Comparison of ENCODE assay signal across 16 cellular contexts in the genomic region with DNA sequence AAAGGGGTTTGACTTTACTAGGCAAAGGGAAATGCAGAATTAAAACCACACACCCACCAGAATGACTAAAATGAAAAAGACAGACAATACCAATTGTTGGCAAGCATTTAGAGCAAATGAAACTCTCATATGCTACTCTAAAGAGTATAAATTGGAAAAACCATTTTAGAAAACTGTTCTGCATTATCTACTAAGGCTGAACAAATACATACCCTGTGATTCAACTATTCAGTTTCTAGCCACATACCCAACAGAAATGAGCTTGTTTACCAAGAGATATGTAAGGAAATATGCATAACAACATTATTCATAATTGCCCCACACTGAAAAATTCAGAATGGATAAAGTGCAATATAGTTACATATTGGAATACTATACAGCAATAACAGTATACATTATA. TPM values are rescaled to one million over a fixed set of nuclear protein-coding genes. Genes with fewer than 3 reads are reported as not detected.
DNase-seq lines count a peak whose midpoint lies in the region; ATAC-seq and TF ChIP-seq lines count a peak whose summit lies in the region.
"Had no signal": no experiment of that assay in that cellular context is flagged by ENCODE, and none has a peak within 500 bp of the region (broad histone marks: within the 10 kb centered on the region; RNA-seq: fewer than 3 reads in every experiment).

No MANE protein-coding gene starts in this region.

- no peaks in the 10 kb centered on the region for H4K20me1 ChIP-seq in osteoblast (ENCODE audit: insufficient read depth, low read length)
- H4K20me1 ChIP-seq: BLaER1 treated with 17β-estradiol and CSF1 and Interleukin-3, amounts not matched to agents 10 nM and 100 nM had no signal

- H3K27ac Mint-ChIP-seq in activated CD4-positive, alpha-beta T cell treated with anti-CD3 and anti-CD28 coated beads, Interleukin-2, amount 10 ng/mL, durations not matched to agents 24 days and 14 days, result peak overlapping the region; percentile 52
- H3K27ac Mint-ChIP-seq in activated naive CD8-positive, alpha-beta T cell, result peak overlapping the region; percentile 13
- H3K27ac Mint-ChIP-seq in activated naive CD8-positive, alpha-beta T cell treated with anti-CD3 and anti-CD28 coated beads for 36 hours, result no peak overlapping the region
- H3K27ac Mint-ChIP-seq: CD4-positive, alpha-beta T cell; GM23338 had no signal

- H3K36me3 ChIP-seq in osteoblast (ENCODE audit: insufficient read depth, low read length), result no peaks in the 10 kb centered on the region
- H3K36me3 ChIP-seq: BLaER1 treated with 17β-estradiol and CSF1 and Interleukin-3, amounts not matched to agents 10 nM and 100 nM had no signal

- no peaks in the 10 kb centered on the region for H3K9me3 ChIP-seq in osteoblast (ENCODE audit: low read depth, low read length)
- H3K9me3 ChIP-seq: BLaER1 treated with 17β-estradiol and CSF1 and Interleukin-3, amounts not matched to agents 10 nM and 100 nM had no signal

- peaks cover 18% of the 10 kb centered on the region for H3K27me3 Mint-ChIP-seq in activated CD4-positive, alpha-beta T cell treated with anti-CD3 and anti-CD28 coated beads, Interleukin-2, amount 10 ng/mL, durations not matched to agents 24 days and 14 days
- H3K27me3 Mint-ChIP-seq in activated naive CD8-positive, alpha-beta T cell, result peaks cover 10% of the 10 kb centered on the region
- peaks cover 19% of the 10 kb centered on the region for H3K27me3 Mint-ChIP-seq in activated naive CD8-positive, alpha-beta T cell treated with anti-CD3 and anti-CD28 coated beads for 36 hours
- H3K27me3 Mint-ChIP-seq: CD4-positive, alpha-beta T cell had no signal

- H3K4me1 ChIP-seq in osteoblast (ENCODE audit: insufficient read depth, low read length), result peaks cover 62% of the 10 kb centered on the region
- H3K4me1 ChIP-seq: BLaER1 treated with 17β-estradiol and CSF1 and Interleukin-3, amounts not matched to agents 10 nM and 100 nM had no signal

- peak overlapping the region; percentile 98 for H3K27ac ChIP-seq in osteoblast (ENCODE audit: low read depth, low read length)
- H3K27ac ChIP-seq: BLaER1 treated with 17β-estradiol and CSF1 and Interleukin-3, amounts not matched to agents 10 nM and 100 nM; HL-60 had no signal

- H2AFZ ChIP-seq in osteoblast (ENCODE audit: low read length), result no peak overlapping the region

- no peak overlapping the region for H3K4me3 ChIP-seq in osteoblast (ENCODE audit: insufficient read depth, low read length)
- H3K4me3 ChIP-seq: BLaER1 treated with 17β-estradiol and CSF1 and Interleukin-3, amounts not matched to agents 10 nM and 100 nM; GM23338 had no signal

- peak overlapping the region; percentile 34 for H3K4me3 Mint-ChIP-seq in activated CD4-positive, alpha-beta T cell treated with anti-CD3 and anti-CD28 coated beads, Interleukin-2, amount 10 ng/mL, durations not matched to agents 24 days and 14 days
- H3K4me3 Mint-ChIP-seq in activated naive CD8-positive, alpha-beta T cell, result no peak overlapping the region
- no peak overlapping the region for H3K4me3 Mint-ChIP-seq in activated naive CD8-positive, alpha-beta T cell treated with anti-CD3 and anti-CD28 coated beads for 36 hours
- H3K4me3 Mint-ChIP-seq: CD4-positive, alpha-beta T cell; GM23338 had no signal

- TF ChIP-seq CTCF in osteoblast (IDR thresholded peaks at IDR 0.05; ENCODE audit: extremely low read depth, low read depth, low read length), result no peak

- no peak for DNase-seq in activated CD4-positive, alpha-beta T cell treated with anti-CD3 and anti-CD28 coated beads, Interleukin-2, amount 10 ng/mL, durations not matched to agents 24 days and 14 days
- no peak for DNase-seq in activated CD4-positive, alpha-beta T cell treated with anti-CD3 and anti-CD28 coated beads for 48 hours
- DNase-seq in activated naive CD8-positive, alpha-beta T cell treated with anti-CD3 and anti-CD28 coated beads for 36 hours, result no peak
- DNase-seq in osteoblast (ENCODE audit: insufficient read length, low spot score, missing footprints) (no peak), left cardiac atrium (no peak), NCI-H146 (lab: John Stamatoyannopoulos, UW) (no peak)
- DNase-seq: ACHN; CD4-positive, alpha-beta T cell; DMS79; H7 had no signal

- H3K9me3 Mint-ChIP-seq in activated CD4-positive, alpha-beta T cell treated with anti-CD3 and anti-CD28 coated beads, Interleukin-2, amount 10 ng/mL, durations not matched to agents 24 days and 14 days, result peaks cover 15% of the 10 kb centered on the region
- H3K9me3 Mint-ChIP-seq in activated naive CD8-positive, alpha-beta T cell (ENCODE audit: low read depth), result no peaks in the 10 kb centered on the region
- peaks cover 2% of the 10 kb centered on the region for H3K9me3 Mint-ChIP-seq in activated naive CD8-positive, alpha-beta T cell treated with anti-CD3 and anti-CD28 coated beads for 36 hours
- H3K9me3 Mint-ChIP-seq: CD4-positive, alpha-beta T cell; GM23338 had no signal

- H3K4me1 Mint-ChIP-seq in activated CD4-positive, alpha-beta T cell treated with anti-CD3 and anti-CD28 coated beads, Interleukin-2, amount 10 ng/mL, durations not matched to agents 24 days and 14 days, result peaks cover 57% of the 10 kb centered on the region
- H3K4me1 Mint-ChIP-seq in activated naive CD8-positive, alpha-beta T cell (ENCODE audit: low read depth), result peaks cover 27% of the 10 kb centered on the region
- H3K4me1 Mint-ChIP-seq in activated naive CD8-positive, alpha-beta T cell treated with anti-CD3 and anti-CD28 coated beads for 36 hours, result peaks cover 43% of the 10 kb centered on the region

- ATAC-seq in left cardiac atrium, result no peak
- ATAC-seq: GM23338 had no signal

- no peak overlapping the region for H3K4me2 ChIP-seq in osteoblast (ENCODE audit: insufficient read depth, low read length)
- H3K4me2 ChIP-seq: BLaER1 treated with 17β-estradiol and CSF1 and Interleukin-3, amounts not matched to agents 10 nM and 100 nM; GM23338 had no signal

- intact Hi-C loops in activated CD4-positive, alpha-beta T cell treated with anti-CD3 and anti-CD28 coated beads, Interleukin-2, amount 10 ng/mL, durations not matched to agents 24 days and 14 days (cut with micrococcal nuclease), result loop anchor here (1.0 to 10.0 kb wide), 4 partner anchors 15 to 567 kb away; no protein-coding TSS in a partner anchor
- intact Hi-C loops in left cardiac atrium (cut with DNase I), result no loop called here

- no peaks in the 10 kb centered on the region for H3K79me2 ChIP-seq in osteoblast (ENCODE audit: insufficient read depth, low read length)

- no peaks in the 10 kb centered on the region for H3K27me3 ChIP-seq in osteoblast (ENCODE audit: insufficient read depth, low read length)
- H3K27me3 ChIP-seq: BLaER1 treated with 17β-estradiol and CSF1 and Interleukin-3, amounts not matched to agents 10 nM and 100 nM had no signal

- H3K36me3 Mint-ChIP-seq in activated CD4-positive, alpha-beta T cell treated with anti-CD3 and anti-CD28 coated beads, Interleukin-2, amount 10 ng/mL, durations not matched to agents 24 days and 14 days (ENCODE audit: low read depth), result peaks cover 3% of the 10 kb centered on the region
- peaks cover 3% of the 10 kb centered on the region for H3K36me3 Mint-ChIP-seq in activated naive CD8-positive, alpha-beta T cell
- peaks cover 6% of the 10 kb centered on the region for H3K36me3 Mint-ChIP-seq in activated naive CD8-positive, alpha-beta T cell treated with anti-CD3 and anti-CD28 coated beads for 36 hours

RNA-seq across cellular contexts. Expression of a gene that starts 8.5 kb away (rescaled TPM):
- 2.4 and 3.1 TPM in 2 replicates for total RNA-seq in activated CD4-positive, alpha-beta T cell treated with anti-CD3 and anti-CD28 coated beads, Interleukin-2, amount 10 ng/mL, durations not matched to agents 24 days and 14 days
- total RNA-seq in activated naive CD8-positive, alpha-beta T cell treated with anti-CD3 and anti-CD28 coated beads for 36 hours, result under 1 TPM; 0.31 to 0.64 TPM
- total RNA-seq in osteoblast (not detected in 2 replicates), left cardiac atrium (not detected)
- total RNA-seq: A172; CD4-positive, alpha-beta T cell; G401; GM23338; H7 had no signal

RNA-seq across cellular contexts. Expression of a gene that starts 36.3 kb away (rescaled TPM):
- total RNA-seq in activated CD4-positive, alpha-beta T cell treated with anti-CD3 and anti-CD28 coated beads, Interleukin-2, amount 10 ng/mL, durations not matched to agents 24 days and 14 days, result 6.9 and 7.7 TPM in 2 replicates
- under 1 TPM in 1 of 2 experiments, not detected in 1; 0.21 TPM for total RNA-seq in activated naive CD8-positive, alpha-beta T cell treated with anti-CD3 and anti-CD28 coated beads for 36 hours
- 2.4 and 3.6 TPM in 2 replicates for total RNA-seq in osteoblast
- total RNA-seq in left cardiac atrium, result not detected
- total RNA-seq: A172, G401, GM23338, H7 had no signal
